Comparison of ENCODE assay signal across 6 cellular contexts in the genomic region with DNA sequence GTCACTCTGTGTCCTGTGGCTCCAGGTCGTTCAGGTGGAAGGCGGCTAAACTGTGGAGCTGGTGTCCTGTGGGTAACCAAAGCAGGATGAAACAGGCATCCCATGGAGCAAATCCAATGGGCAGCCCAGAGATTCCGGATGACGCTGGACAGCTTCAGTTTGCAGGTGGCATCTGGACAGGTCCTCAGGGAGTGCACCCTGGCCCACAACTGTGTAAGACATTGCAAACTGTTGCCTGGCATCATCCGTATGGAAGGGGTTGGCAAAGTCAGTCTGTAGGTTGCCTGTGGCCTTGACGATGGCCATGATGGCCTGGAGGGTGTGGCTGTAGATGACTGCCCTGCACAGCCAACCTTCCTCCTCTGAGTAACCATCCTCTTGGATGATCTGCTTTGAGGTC.
"Had no signal": no experiment of that assay in that cellular context is flagged by ENCODE, and none has a peak within 500 bp of the region (broad histone marks: within the 10 kb centered on the region; RNA-seq: fewer than 3 reads in every experiment).

No MANE protein-coding gene starts in this region.

- H3K4me3 ChIP-seq: K562 had no signal

- H3K27ac ChIP-seq: HL-60 had no signal

- ATAC-seq: HepG2, K562 had no signal

- FAIRE-seq: HepG2, K562 had no signal

- DNase-seq: IMR-90, KBM-7 had no signal

- H3K27ac Mint-ChIP-seq: IgD-negative memory B cell had no signal

- H3K4me3 Mint-ChIP-seq: IgD-negative memory B cell had no signal

- H3K4me1 Mint-ChIP-seq: IgD-negative memory B cell had no signal
